ENCODE assay signal across 8 cellular contexts in the genomic region with DNA sequence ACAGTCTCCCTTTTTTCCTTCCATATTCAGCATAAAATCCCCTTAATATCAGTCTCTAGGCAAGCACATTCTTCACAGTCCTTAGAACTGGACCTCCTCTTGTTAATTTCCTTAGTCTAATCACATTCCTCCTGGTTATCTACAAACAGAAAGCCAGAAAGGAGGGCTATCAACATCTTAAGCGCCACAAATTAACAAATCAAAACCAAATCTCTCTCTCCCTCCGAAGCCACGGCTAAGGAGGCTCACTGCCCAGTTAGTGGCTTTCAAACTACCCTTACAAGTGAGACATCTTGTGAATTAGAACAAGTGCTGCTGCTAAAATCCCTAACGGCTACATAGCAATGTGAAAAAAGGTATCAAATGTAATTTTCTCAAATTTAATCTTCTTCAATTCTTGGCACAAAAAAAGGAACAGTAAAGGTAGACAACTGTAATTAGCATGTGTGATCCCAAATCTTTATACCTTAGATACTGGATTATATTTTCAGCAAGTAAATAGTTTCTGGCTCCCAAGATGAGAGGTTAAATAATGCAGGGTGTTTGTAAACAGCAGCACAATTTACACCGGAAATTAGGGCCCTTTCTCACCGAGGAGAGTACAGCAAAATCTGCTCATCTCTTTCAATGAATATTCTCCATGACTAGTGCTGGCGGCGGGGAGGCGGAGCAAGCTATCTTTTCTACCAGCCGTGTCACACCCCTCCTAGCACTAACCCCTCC. TPM values are rescaled to one million over a fixed set of nuclear protein-coding genes. Genes with fewer than 3 reads are reported as not detected.
A peak's percentile ranks its signal among the peaks of the same experiment; 100 is the strongest.
DNase-seq lines count a peak whose midpoint lies in the region; ATAC-seq and TF ChIP-seq lines count a peak whose summit lies in the region.

No MANE protein-coding gene starts in this region.

- POLR2A ChIA-PET in PC-3 (lab: Charles Lee; ENCODE audit: unreplicated experiment): no interaction called here

- intact Hi-C loops in PC-3 (cut with micrococcal nuclease) (loop anchor here (5.0 kb wide), 1 partner anchor 88 kb away; no protein-coding TSS in a partner anchor), left ventricle myocardium inferior (cut with micrococcal nuclease) (no loop called here)

- CTCF ChIA-PET in PC-3 (lab: Charles Lee): interaction anchor here (1.3 to 1.5 kb wide), 2 partner anchors 87 to 107 kb away, joined by 3 to 5 read pairs; no protein-coding TSS in a partner anchor
- CTCF ChIA-PET in activated naive CD4-positive, alpha-beta T cell treated with anti-CD3 and anti-CD28 coated beads, Interleukin-2, amount 10 ng/mL, durations not matched to agents 7 days and 5 days (lab: Charles Lee): interaction anchor here (0.7 to 1.5 kb wide), 5 partner anchors 15 to 106 kb away, joined by 3 to 4 read pairs (median 4); no protein-coding TSS in a partner anchor

- peaks cover 74% of the 10 kb centered on the region for H3K79me2 ChIP-seq in PC-3 (ENCODE audit: low read length)

- peaks cover 33% of the 10 kb centered on the region for H4K20me1 ChIP-seq in PC-3 (ENCODE audit: low read length)

- no peaks in the 10 kb centered on the region for H3K9me3 Mint-ChIP-seq in activated naive CD4-positive, alpha-beta T cell treated with anti-CD3 and anti-CD28 coated beads, Interleukin-2, amount 10 ng/mL, durations not matched to agents 7 days and 5 days

- H3K27ac Mint-ChIP-seq in activated naive CD4-positive, alpha-beta T cell treated with anti-CD3 and anti-CD28 coated beads, Interleukin-2, amount 10 ng/mL, durations not matched to agents 7 days and 5 days: peak overlapping the region; percentile 99

- peak overlapping the region; percentile 97 for H3K9ac ChIP-seq in PC-3 (ENCODE audit: low read length)

- H2AFZ ChIP-seq in PC-3 (ENCODE audit: low read length): no peak overlapping the region

- H3K36me3 ChIP-seq in PC-3 (ENCODE audit: low read depth, low read length) (peaks cover 4% of the 10 kb centered on the region; the same call in 1 of the 2 replicates), left ventricle myocardium inferior (peaks cover 12% of the 10 kb centered on the region)

- H3K27me3 Mint-ChIP-seq in activated naive CD4-positive, alpha-beta T cell treated with anti-CD3 and anti-CD28 coated beads, Interleukin-2, amount 10 ng/mL, durations not matched to agents 7 days and 5 days: no peaks in the 10 kb centered on the region

- H3K4me3 ChIP-seq in PC-3 (ENCODE audit: low read length) (peak overlapping the region; percentile 95), left ventricle myocardium inferior (peak overlapping the region; percentile 91), skeletal muscle cell (ENCODE audit: low read depth, low read length) (peak overlapping the region; percentile 94)

- H3K9me3 ChIP-seq in PC-3 (ENCODE audit: low read length) (no peaks in the 10 kb centered on the region), left ventricle myocardium inferior (replicated peaks) (no peaks in the 10 kb centered on the region)

- H3K4me3 Mint-ChIP-seq in activated naive CD4-positive, alpha-beta T cell treated with anti-CD3 and anti-CD28 coated beads, Interleukin-2, amount 10 ng/mL, durations not matched to agents 7 days and 5 days: peak overlapping the region; percentile 86

- H3K4me2 ChIP-seq in PC-3 (ENCODE audit: low read length): peak overlapping the region; percentile 98

- ATAC-seq in HG02623 (IDR thresholded peaks at IDR 0.05; ENCODE audit: unreplicated experiment) (peak; percentile 32), PC-3 (peak; percentile 56)

- BruUV-seq in PC-3 (replicated peaks; lab: Mats Ljungman, UMichigan): TSS peak; percentile 56

- H3K4me1 Mint-ChIP-seq in activated naive CD4-positive, alpha-beta T cell treated with anti-CD3 and anti-CD28 coated beads, Interleukin-2, amount 10 ng/mL, durations not matched to agents 7 days and 5 days: peaks cover 64% of the 10 kb centered on the region

- H3K27ac ChIP-seq in PC-3 (ENCODE audit: low read length) (peak overlapping the region; percentile 87; the same call in 1 of the 2 replicates), left ventricle myocardium inferior (replicated peaks) (peak overlapping the region; percentile 98)

- H3K27me3 ChIP-seq in PC-3 (ENCODE audit: low read length): no peaks in the 10 kb centered on the region
- H3K27me3 ChIP-seq in left ventricle myocardium inferior (ENCODE audit: low read depth): no peaks in the 10 kb centered on the region

- TF ChIP-seq CTCF in PC-3 (conservative IDR thresholded peaks at IDR 0.05; ENCODE audit: low read depth, low read length): no peak
- TF ChIP-seq CTCF in left ventricle myocardium inferior (IDR thresholded peaks at IDR 0.05; ENCODE audit: borderline replicate concordance): no peak

- peaks cover 39% of the 10 kb centered on the region for H3K36me3 Mint-ChIP-seq in activated naive CD4-positive, alpha-beta T cell treated with anti-CD3 and anti-CD28 coated beads, Interleukin-2, amount 10 ng/mL, durations not matched to agents 7 days and 5 days

- no peaks in the 10 kb centered on the region for H3K9me2 ChIP-seq in PC-3 (replicated peaks; ENCODE audit: low read length)

- DNase-seq in EL (peak; percentile 68), PC-3 (peak; percentile 61), left ventricle myocardium inferior (peak; percentile 26), skeletal muscle cell (ENCODE audit: low read depth) (no peak), SHP77 treated with DMSO at 0.1 percent for 48 hours (lab: John Stamatoyannopoulos, UW) (no peak), ureter (ENCODE audit: low spot score) (no peak)
- peak; percentile 88 for DNase-seq in activated naive CD4-positive, alpha-beta T cell treated with anti-CD3 and anti-CD28 coated beads, Interleukin-2, amount 10 ng/mL, durations not matched to agents 7 days and 5 days

- peaks cover 39% of the 10 kb centered on the region for H3K4me1 ChIP-seq in PC-3 (ENCODE audit: insufficient read depth, low read length)
- peaks cover 69% of the 10 kb centered on the region for H3K4me1 ChIP-seq in left ventricle myocardium inferior

- no peaks in the 10 kb centered on the region for H3F3A ChIP-seq in PC-3 (ENCODE audit: low read length, unreplicated experiment)

RNA-seq across cellular contexts. Expression of a gene that starts 1.4 kb away (rescaled TPM):
- total RNA-seq in PC-3 (2014; rRNA removed): 17.9 and 24.8 TPM in 2 replicates
- 7.7 TPM for total RNA-seq in left ventricle myocardium inferior
- 13.8 TPM for total RNA-seq in ureter

RNA-seq across cellular contexts. Expression of a gene that starts 19.6 kb away (rescaled TPM):
- total RNA-seq in PC-3 (2014; rRNA removed) (151 and 161 TPM in 2 replicates), left ventricle myocardium inferior (25.7 TPM), ureter (48.3 TPM)

Comparison
In these comparisons a context has a peak if more than half of its experiments do, and no peak if none do; other contexts are left out.
1. DNase-seq: peak in EL (single experiment), PC-3 (single experiment), activated naive CD4-positive, alpha-beta T cell treated with anti-CD3 and anti-CD28 coated beads, Interleukin-2, amount 10 ng/mL, durations not matched to agents 7 days and 5 days (single experiment) and left ventricle myocardium inferior (single experiment); none in skeletal muscle cell (single experiment), SHP77 treated with DMSO at 0.1 percent for 48 hours (single experiment) and ureter (single experiment).
2. Peak in every context shown above with its lines, with median percentiles within 50 percentile points of each other: H3K4me3 ChIP-seq.